In the genomic region with DNA sequence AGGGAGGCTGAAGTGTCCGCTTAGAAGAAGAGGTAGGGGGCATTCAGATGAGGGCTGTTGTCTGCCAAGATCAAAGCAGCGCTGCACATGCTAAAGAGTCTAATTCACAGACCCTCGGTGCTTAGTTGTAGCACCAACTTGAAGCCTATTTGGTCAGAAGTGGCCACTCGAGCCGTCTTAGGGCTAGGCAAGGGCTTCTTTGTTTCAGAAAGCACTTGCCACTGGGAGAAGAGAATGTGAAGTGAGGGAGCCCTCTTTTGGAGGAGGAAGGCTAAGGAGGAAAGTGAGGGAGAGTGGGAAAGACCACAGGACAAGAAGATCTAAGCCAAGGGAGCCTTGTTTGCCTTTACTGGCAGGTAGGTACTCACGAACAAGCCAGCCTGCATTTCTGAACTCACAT, we compare ENCODE assay signal across 13 cellular contexts.
DNase-seq lines count a peak whose midpoint lies in the region; ATAC-seq and TF ChIP-seq lines count a peak whose summit lies in the region.
"Had no signal": no experiment of that assay in that cellular context is flagged by ENCODE, and none has a peak within 500 bp of the region (broad histone marks: within the 10 kb centered on the region; RNA-seq: fewer than 3 reads in every experiment).

No MANE protein-coding gene starts in this region.

- no peaks in the 10 kb centered on the region for H3K27me3 Mint-ChIP-seq in chondrocyte (ENCODE audit: low read depth)
- H3K27me3 Mint-ChIP-seq in activated T-helper 2 cell treated with anti-CD3 and anti-CD28 coated beads, Interferon-gamma antibody, Interleukin-2, Interleukin-4, amounts not matched to agents 10 μg/mL and 5 μg/mL and 100 μg/mL, durations not matched to agents 14 hours and 24 hours and 36 hours (ENCODE audit: low read depth) = no peaks in the 10 kb centered on the region
- H3K27me3 Mint-ChIP-seq: activated CD4-positive, alpha-beta T cell treated with anti-CD3 and anti-CD28 coated beads, Interleukin-2, amount 10 ng/mL, durations not matched to agents 24 days and 14 days had no signal

- peaks cover 27% of the 10 kb centered on the region for H3K9me3 Mint-ChIP-seq in chondrocyte (ENCODE audit: low read depth)
- no peaks in the 10 kb centered on the region for H3K9me3 Mint-ChIP-seq in activated T-helper 2 cell treated with anti-CD3 and anti-CD28 coated beads, Interferon-gamma antibody, Interleukin-2, Interleukin-4, amounts not matched to agents 10 μg/mL and 5 μg/mL and 100 μg/mL, durations not matched to agents 14 hours and 24 hours and 36 hours
- H3K9me3 Mint-ChIP-seq: activated CD4-positive, alpha-beta T cell treated with anti-CD3 and anti-CD28 coated beads, Interleukin-2, amount 10 ng/mL, durations not matched to agents 24 days and 14 days had no signal

- no peaks in the 10 kb centered on the region for H3K9me3 ChIP-seq in lower lobe of right lung
- H3K9me3 ChIP-seq: pancreas had no signal

- H3K36me3 ChIP-seq in BJ (ENCODE audit: control insufficient read depth, insufficient read depth, low read length) (no peaks in the 10 kb centered on the region), lower lobe of right lung (no peaks in the 10 kb centered on the region)
- H3K36me3 ChIP-seq: ascending aorta, pancreas had no signal

- peak; percentile 25; the same call in 1 of the 2 replicates for TF ChIP-seq CTCF in BJ (IDR thresholded peaks at IDR 0.05; ENCODE audit: insufficient read depth, low read depth, low read length)
- TF ChIP-seq CTCF in chondrocyte (IDR thresholded peaks at IDR 0.05) = peak; percentile 71
- TF ChIP-seq CTCF in lower lobe of right lung (IDR thresholded peaks at IDR 0.05) = no peak

- H3K4me3 ChIP-seq in BJ (ENCODE audit: low read depth, low read length) (no peak overlapping the region), lower lobe of right lung (no peak overlapping the region)
- H3K4me3 ChIP-seq: ascending aorta, pancreas had no signal

- intact Hi-C loops in lower lobe of right lung (cut with DNase I) = no loop called here
- intact Hi-C loops in activated T-helper 2 cell treated with anti-CD3 and anti-CD28 coated beads, Interferon-gamma antibody, Interleukin-2, Interleukin-4, amounts not matched to agents 10 μg/mL and 5 μg/mL and 100 μg/mL, durations not matched to agents 14 hours and 24 hours and 36 hours (cut with micrococcal nuclease) = no loop called here

- H3K27ac ChIP-seq in lower lobe of right lung = no peak overlapping the region
- H3K27ac ChIP-seq: ascending aorta, pancreas, RWPE1 had no signal

- peaks cover 5% of the 10 kb centered on the region for H3K4me1 Mint-ChIP-seq in chondrocyte (ENCODE audit: low read depth)
- no peaks in the 10 kb centered on the region for H3K4me1 Mint-ChIP-seq in activated T-helper 2 cell treated with anti-CD3 and anti-CD28 coated beads, Interferon-gamma antibody, Interleukin-2, Interleukin-4, amounts not matched to agents 10 μg/mL and 5 μg/mL and 100 μg/mL, durations not matched to agents 14 hours and 24 hours and 36 hours (ENCODE audit: low read depth)
- H3K4me1 Mint-ChIP-seq: activated CD4-positive, alpha-beta T cell treated with anti-CD3 and anti-CD28 coated beads, Interleukin-2, amount 10 ng/mL, durations not matched to agents 24 days and 14 days had no signal

- no peaks in the 10 kb centered on the region for H3K4me1 ChIP-seq in lower lobe of right lung
- H3K4me1 ChIP-seq: ascending aorta, pancreas had no signal

- no peaks in the 10 kb centered on the region for H3K27me3 ChIP-seq in BJ (ENCODE audit: control insufficient read depth, insufficient read depth, low read length)
- H3K27me3 ChIP-seq in lower lobe of right lung (ENCODE audit: low read depth) = no peaks in the 10 kb centered on the region
- H3K27me3 ChIP-seq: ascending aorta, pancreas had no signal

- CTCF ChIA-PET in BJ (lab: Yijun Ruan, JAX) = interaction anchor here (0.6 to 1.0 kb wide), 2 partner anchors 49 to 348 kb away, joined by 3 read pairs; no protein-coding TSS in a partner anchor

- POLR2A ChIA-PET in BJ (lab: Charles Lee) = no interaction called here

- H3K4me3 Mint-ChIP-seq in chondrocyte (ENCODE audit: unreplicated experiment) = no peak overlapping the region
- H3K4me3 Mint-ChIP-seq in activated T-helper 2 cell treated with anti-CD3 and anti-CD28 coated beads, Interferon-gamma antibody, Interleukin-2, Interleukin-4, amounts not matched to agents 10 μg/mL and 5 μg/mL and 100 μg/mL, durations not matched to agents 14 hours and 24 hours and 36 hours (ENCODE audit: low read depth) = no peak overlapping the region
- H3K4me3 Mint-ChIP-seq: activated CD4-positive, alpha-beta T cell treated with anti-CD3 and anti-CD28 coated beads, Interleukin-2, amount 10 ng/mL, durations not matched to agents 24 days and 14 days had no signal

- H3K36me3 Mint-ChIP-seq in chondrocyte (ENCODE audit: low read depth) = peaks cover 8% of the 10 kb centered on the region
- no peaks in the 10 kb centered on the region for H3K36me3 Mint-ChIP-seq in activated T-helper 2 cell treated with anti-CD3 and anti-CD28 coated beads, Interferon-gamma antibody, Interleukin-2, Interleukin-4, amounts not matched to agents 10 μg/mL and 5 μg/mL and 100 μg/mL, durations not matched to agents 14 hours and 24 hours and 36 hours (ENCODE audit: low read depth)

- H3K27ac Mint-ChIP-seq in chondrocyte (ENCODE audit: unreplicated experiment) = no peak overlapping the region
- no peak overlapping the region for H3K27ac Mint-ChIP-seq in activated T-helper 2 cell treated with anti-CD3 and anti-CD28 coated beads, Interferon-gamma antibody, Interleukin-2, Interleukin-4, amounts not matched to agents 10 μg/mL and 5 μg/mL and 100 μg/mL, durations not matched to agents 14 hours and 24 hours and 36 hours
- H3K27ac Mint-ChIP-seq: activated CD4-positive, alpha-beta T cell treated with anti-CD3 and anti-CD28 coated beads, Interleukin-2, amount 10 ng/mL, durations not matched to agents 24 days and 14 days had no signal

- ATAC-seq in lower lobe of right lung = peak; percentile 38 to 65
- no peak for ATAC-seq in GM19452 (IDR thresholded peaks at IDR 0.05; ENCODE audit: unreplicated experiment)

- DNase-seq in BJ (ENCODE audit: low read depth) (no peak), NCI-H187 (lab: John Stamatoyannopoulos, UW) (peak; percentile 26 to 55), chondrocyte (ENCODE audit: low spot score) (no peak), lower lobe of right lung (no peak)
- DNase-seq in activated CD4-positive, alpha-beta T cell treated with anti-CD3 and anti-CD28 coated beads for 1 hour = no peak
- no peak for DNase-seq in stimulated activated naive CD4-positive, alpha-beta T cell treated with Interleukin-2 at 50 U/mL for 16 hours (lab: John Stamatoyannopoulos, UW)
- DNase-seq in activated T-helper 2 cell treated with anti-CD3 and anti-CD28 coated beads, Interferon-gamma antibody, Interleukin-2, Interleukin-4, amounts not matched to agents 10 μg/mL and 5 μg/mL and 100 μg/mL, durations not matched to agents 14 hours and 24 hours and 36 hours (ENCODE audit: low spot score) = no peak
- DNase-seq: activated CD4-positive, alpha-beta T cell treated with anti-CD3 and anti-CD28 coated beads, Interleukin-2, amount 10 ng/mL, durations not matched to agents 24 days and 14 days; KG1; pancreas had no signal

Comparison
In these comparisons a context has a peak if more than half of its experiments do, and no peak if none do; other contexts are left out.
1. DNase-seq: peak in NCI-H187 (2 of 2); none in BJ (single experiment), chondrocyte (single experiment), lower lobe of right lung (single experiment), activated CD4-positive, alpha-beta T cell treated with anti-CD3 and anti-CD28 coated beads for 1 hour (single experiment), stimulated activated naive CD4-positive, alpha-beta T cell treated with Interleukin-2 at 50 U/mL for 16 hours (single experiment) and activated T-helper 2 cell treated with anti-CD3 and anti-CD28 coated beads, Interferon-gamma antibody, Interleukin-2, Interleukin-4, amounts not matched to agents 10 μg/mL and 5 μg/mL and 100 μg/mL, durations not matched to agents 14 hours and 24 hours and 36 hours (single experiment).